11 cellular contexts compared by ENCODE assay signal in genomic region chr2:69509011-69509749, GRCh38.
A peak's percentile ranks its signal among the peaks of the same experiment; 100 is the strongest.
DNase-seq lines count a peak whose midpoint lies in the region; ATAC-seq and TF ChIP-seq lines count a peak whose summit lies in the region.
"Had no signal": no experiment of that assay in that cellular context is flagged by ENCODE, and none has a peak within 500 bp of the region (broad histone marks: within the 10 kb centered on the region; RNA-seq: fewer than 3 reads in every experiment).

No MANE protein-coding gene starts in this region.

- ATAC-seq in heart right ventricle (peak in 6 of 8 donors; percentile 35 to 53 (median 46)), right cardiac atrium (no peak), T-helper 17 cell (no peak), HG02798 (IDR thresholded peaks at IDR 0.05; ENCODE audit: poor library complexity, unreplicated experiment) (no peak), GM19452 (IDR thresholded peaks at IDR 0.05; ENCODE audit: unreplicated experiment) (no peak)

- intact Hi-C loops in heart right ventricle (cut with DNase I) (no loop called here), right cardiac atrium (cut with DNase I) (no loop called here)

- H3K4me3 Mint-ChIP-seq in T-helper 17 cell, result no peak overlapping the region

- no peaks in the 10 kb centered on the region for H3K27me3 ChIP-seq in heart right ventricle
- no peaks in the 10 kb centered on the region for H3K27me3 ChIP-seq in right cardiac atrium (ENCODE audit: control insufficient read depth, insufficient read depth)

- H3K4me1 Mint-ChIP-seq in T-helper 17 cell, result peaks cover 19% of the 10 kb centered on the region

- H3K9me3 ChIP-seq in heart right ventricle (peaks cover 0 to 7% (median 0%) of the 10 kb centered on the region in 11 donors), right cardiac atrium (ENCODE audit: control insufficient read depth, low read length) (no peaks in the 10 kb centered on the region), T-helper 17 cell (ENCODE audit: control insufficient read depth, low read length, poor library complexity, severe bottlenecking) (no peaks in the 10 kb centered on the region)
- H3K9me3 ChIP-seq: psoas muscle had no signal

- DNase-seq in heart right ventricle (peak in 1 of 2 donors; percentile 18), right cardiac atrium (no peak), T-helper 17 cell (no peak), hypothalamus (lab: John Stamatoyannopoulos, UW) (peak in 31 of 51 donors; percentile 5 to 74 (median 40)), superior temporal gyrus (ENCODE audit: extremely low spot score) (peak; percentile 73), NCI-H1436 (lab: John Stamatoyannopoulos, UW) (no peak)
- DNase-seq: activated effector memory CD4-positive, alpha-beta T cell treated with Interleukin-2 at 50 U/mL for 16 hours; NCI-H524 had no signal

- H3K36me3 Mint-ChIP-seq in T-helper 17 cell (ENCODE audit: low read depth), result peaks cover 30% of the 10 kb centered on the region

- H3K4me1 ChIP-seq in heart right ventricle (peaks cover 0 to 34% (median 14%) of the 10 kb centered on the region in 9 donors), right cardiac atrium (ENCODE audit: control insufficient read depth, insufficient read depth, low read length) (no peaks in the 10 kb centered on the region)
- H3K4me1 ChIP-seq: psoas muscle had no signal

- no peak for TF ChIP-seq CTCF in heart right ventricle (IDR thresholded peaks at IDR 0.05)

- WGBS in heart right ventricle, 2 donors, result 87 to 88% methylated on average over 7 of the region's 7 CpGs
- WGBS in right cardiac atrium, result 82% methylated on average over 7 of the region's 7 CpGs

- peak overlapping the region; percentile 83 for H3K27ac Mint-ChIP-seq in T-helper 17 cell

- peaks cover 0 to 100% (median 86%) of the 10 kb centered on the region in 9 donors for H3K36me3 ChIP-seq in heart right ventricle

- H3K4me3 ChIP-seq in heart right ventricle (no peak overlapping the region), right cardiac atrium (ENCODE audit: low read length) (no peak overlapping the region)
- H3K4me3 ChIP-seq: psoas muscle had no signal

- no peaks in the 10 kb centered on the region for H3K27me3 Mint-ChIP-seq in T-helper 17 cell

- H3K27ac ChIP-seq in heart right ventricle (peak overlapping the region in 1 of 10 donors; percentile 25), right cardiac atrium (ENCODE audit: low read length) (no peak overlapping the region)
- H3K27ac ChIP-seq: psoas muscle had no signal

Comparison
In these comparisons a context has a peak if more than half of its experiments do, and no peak if none do; other contexts are left out.
1. ATAC-seq: peak in heart right ventricle (6 of 8); none in right cardiac atrium (0 of 2), T-helper 17 cell (single experiment), HG02798 (single experiment) and GM19452 (single experiment).
2. DNase-seq: peak in hypothalamus (31 of 51) and superior temporal gyrus (single experiment); none in right cardiac atrium (0 of 3), T-helper 17 cell (0 of 3) and NCI-H1436 (single experiment).